Comparison of ENCODE assay signal across 8 cellular contexts in genomic region chr10:100186813-100187212, GRCh38. TPM values are rescaled to one million over a fixed set of nuclear protein-coding genes. Genes with fewer than 3 reads are reported as not detected.
DNase-seq lines count a peak whose midpoint lies in the region; ATAC-seq and TF ChIP-seq lines count a peak whose summit lies in the region.

No MANE protein-coding gene starts in this region.

- peak overlapping the region; percentile 95 for H3K4me3 Mint-ChIP-seq in mesothelial cell of epicardium
- H3K4me3 Mint-ChIP-seq in type B pancreatic cell: peak overlapping the region; percentile 96

- peak overlapping the region; percentile 66 to 96 (median 85) for H3K4me3 ChIP-seq in mammary epithelial cell (replicated peaks in 1 of 3; ENCODE audit: insufficient read depth in 1 of 3, low read depth in 2 of 3, low read length in 3 of 3)

- H4K20me1 ChIP-seq in mammary epithelial cell (ENCODE audit: insufficient read depth, low read length): no peaks in the 10 kb centered on the region

- in situ Hi-C loops in mammary epithelial cell (cut with MboI; ENCODE audit: low sequenced_read_pairs in 2 of 2): loop anchor here in 1 of 2 donors (10.0 kb wide), 1 partner anchor 282 kb away; no protein-coding TSS in a partner anchor

- DNase-seq in NCI-H510A treated with DMSO at 0.1 percent for 48 hours (lab: John Stamatoyannopoulos, UW) (peak; percentile 6), NCI-H510A (lab: John Stamatoyannopoulos, UW) (no peak), RPMI8226 (peak; percentile 43), mammary epithelial cell (no peak), mesothelial cell of epicardium (ENCODE audit: low spot score in 2 of 2, unreplicated experiment in 2 of 2) (no peak), type B pancreatic cell (ENCODE audit: extremely low spot score, unreplicated experiment) (no peak)

- peaks cover 31% of the 10 kb centered on the region for H3K4me1 Mint-ChIP-seq in mesothelial cell of epicardium
- peaks cover 26% of the 10 kb centered on the region for H3K4me1 Mint-ChIP-seq in type B pancreatic cell (ENCODE audit: unreplicated experiment)

- peaks cover 11% of the 10 kb centered on the region for H3K36me3 ChIP-seq in mammary epithelial cell (ENCODE audit: insufficient read depth, low read length)

- H3K9ac ChIP-seq in mammary epithelial cell (ENCODE audit: insufficient read depth, low read length): peak overlapping the region; percentile 84

- H2AFZ ChIP-seq in mammary epithelial cell (ENCODE audit: low read depth, low read length): peak overlapping the region; percentile 91

- no peaks in the 10 kb centered on the region for H3K9me3 ChIP-seq in mammary epithelial cell (replicated peaks; ENCODE audit: insufficient read depth, low read length)

- intact Hi-C loops in mammary epithelial cell (cut with micrococcal nuclease): loop anchor here (1.0 to 10.0 kb wide), 4 partner anchors 39 to 452 kb away; partner anchors contain the start of genes COX15, CUTC and DNMBP

- WGBS in mammary epithelial cell (ENCODE audit: low coverage, missing lambda C conversion rate): 45% methylated on average over 12 of the region's 14 CpGs

- dilution Hi-C loops in mammary epithelial cell (cut with HindIII; ENCODE audit: low sequenced_read_pairs): no loop called here

- H3K27me3 Mint-ChIP-seq in mesothelial cell of epicardium (ENCODE audit: low read depth): no peaks in the 10 kb centered on the region
- no peaks in the 10 kb centered on the region for H3K27me3 Mint-ChIP-seq in type B pancreatic cell

- H3K27me3 ChIP-seq in mammary epithelial cell (ENCODE audit: insufficient read depth, low read length): no peaks in the 10 kb centered on the region

- peak overlapping the region; percentile 63 for H3K27ac ChIP-seq in mammary epithelial cell (ENCODE audit: insufficient read depth, low read depth, low read length)

- H3K4me2 ChIP-seq in mammary epithelial cell (ENCODE audit: insufficient read depth, low read depth, low read length): peak overlapping the region; percentile 71

- H3K27ac Mint-ChIP-seq in mesothelial cell of epicardium (peak overlapping the region; percentile 97), type B pancreatic cell (peak overlapping the region; percentile 91)

- peaks cover 24% of the 10 kb centered on the region for H3K4me1 ChIP-seq in mammary epithelial cell (ENCODE audit: insufficient read depth, low read length)

- BruUV-seq in mammary epithelial cell (replicated peaks; lab: Mats Ljungman, UMichigan): no TSS peak

- CTCF ChIA-PET in mammary epithelial cell (lab: Charles Lee; ENCODE audit: low non-redundant PET): no interaction called here

- H3K9me3 Mint-ChIP-seq in mesothelial cell of epicardium (no peaks in the 10 kb centered on the region), type B pancreatic cell (no peaks in the 10 kb centered on the region)

- H3K36me3 Mint-ChIP-seq in mesothelial cell of epicardium: peaks cover 15% of the 10 kb centered on the region
- H3K36me3 Mint-ChIP-seq in type B pancreatic cell: peaks cover 26% of the 10 kb centered on the region

- peaks cover 67% of the 10 kb centered on the region for H3K79me2 ChIP-seq in mammary epithelial cell (ENCODE audit: insufficient read depth, low read length)

- no peak for TF ChIP-seq CTCF in mammary epithelial cell (conservative IDR thresholded peaks at IDR 0.05 in 1 of 2, IDR thresholded peaks at IDR 0.05 in 1 of 2; ENCODE audit: extremely low read depth in 1 of 2, insufficient read depth in 1 of 2, low read depth in 1 of 2, low read length in 2 of 2)
- no peak for TF ChIP-seq CTCF in mesothelial cell of epicardium (IDR thresholded peaks at IDR 0.05; ENCODE audit: unreplicated experiment)
- no peak for TF ChIP-seq CTCF in type B pancreatic cell (conservative IDR thresholded peaks at IDR 0.05)

- no peak for ATAC-seq in GM18870 (IDR thresholded peaks at IDR 0.05; ENCODE audit: unreplicated experiment)
- ATAC-seq in HG03280 (IDR thresholded peaks at IDR 0.05; ENCODE audit: unreplicated experiment): no peak

RNA-seq across cellular contexts. Expression of gene ERLIN1, which starts 1.0 kb away (rescaled TPM):
- total RNA-seq in mammary epithelial cell (10 to 100 TPM; 31.5 to 44.3 TPM), mesothelial cell of epicardium (29.0 to 32.5 TPM (median 29.5 TPM) in 3 replicates), type B pancreatic cell (ENCODE audit: low replicate concordance) (28.6 and 37.1 TPM in 2 replicates)
- 42.5 TPM for polyA plus RNA-seq in mammary epithelial cell
- 33.5 TPM for polyA minus RNA-seq in mammary epithelial cell

RNA-seq across cellular contexts. Expression of gene CHUK, which starts 42.6 kb away (rescaled TPM):
- total RNA-seq in mammary epithelial cell: 10 to 100 TPM; 19.1 to 21.8 TPM
- polyA plus RNA-seq in mammary epithelial cell: 10.5 TPM
- 29.5 TPM for polyA minus RNA-seq in mammary epithelial cell
- total RNA-seq in mesothelial cell of epicardium: 18.5 to 20.1 TPM (median 19.0 TPM) in 3 replicates
- total RNA-seq in type B pancreatic cell (ENCODE audit: low replicate concordance): 18.5 and 20.1 TPM in 2 replicates

Comparison
In these comparisons a context has a peak if more than half of its experiments do, and no peak if none do; other contexts are left out.
1. DNase-seq: peak in NCI-H510A treated with DMSO at 0.1 percent for 48 hours (single experiment) and RPMI8226 (single experiment); none in NCI-H510A (single experiment), mammary epithelial cell (single experiment), mesothelial cell of epicardium (0 of 2) and type B pancreatic cell (single experiment).